ENCODE assay signal across 19 cellular contexts in the genomic region with DNA sequence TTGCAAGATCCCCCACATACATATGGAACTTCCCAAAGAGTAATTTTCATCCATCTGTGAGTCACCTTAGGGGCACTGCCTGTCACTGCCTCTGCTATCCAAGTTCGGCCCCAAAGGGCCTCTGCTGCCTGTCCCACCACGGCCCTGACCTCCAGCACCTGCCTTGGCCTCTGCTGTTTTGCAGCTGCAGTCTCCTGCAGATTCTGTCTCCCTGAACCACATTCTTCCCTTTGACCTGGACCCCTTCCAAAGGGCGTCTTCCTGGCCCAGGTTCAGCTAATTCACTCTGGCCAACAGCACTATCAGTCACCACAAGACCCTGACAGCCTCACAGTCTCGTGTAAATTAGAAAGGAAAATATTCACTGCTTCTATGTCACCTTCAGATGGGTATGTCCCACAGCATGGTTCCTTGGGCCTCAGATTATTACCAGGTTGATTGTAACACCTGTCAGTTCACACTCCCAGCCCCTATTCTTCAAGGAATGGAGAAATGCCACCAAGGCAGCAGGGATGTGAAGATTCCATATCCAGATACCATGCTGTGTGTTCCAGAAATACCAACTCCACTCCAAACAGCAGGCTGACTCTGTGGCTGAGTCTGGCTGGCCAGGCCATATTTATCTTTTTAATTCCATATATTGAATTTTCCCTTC.
DNase-seq lines count a peak whose midpoint lies in the region; ATAC-seq, FAIRE-seq and TF ChIP-seq lines count a peak whose summit lies in the region.
"Had no signal": no experiment of that assay in that cellular context is flagged by ENCODE, and none has a peak within 500 bp of the region (broad histone marks: within the 10 kb centered on the region; RNA-seq: fewer than 3 reads in every experiment).

No MANE protein-coding gene starts in this region.

- CTCF ChIA-PET in HepG2 (lab: Yijun Ruan, JAX; ENCODE audit: low intra/inter-chr PET ratio, low total read pairs): no interaction called here

- TF ChIP-seq EP300 in Ishikawa (IDR thresholded peaks at IDR 0.05; ENCODE audit: borderline replicate concordance): peak; percentile 54
- TF ChIP-seq EP300 in HepG2 (IDR thresholded peaks at IDR 0.05; ENCODE audit: low read depth in 2 of 2, low read length in 2 of 2): no peak
- no peak for TF ChIP-seq EP300 in HepG2 (CRISPR knock-in tag; IDR thresholded peaks at IDR 0.05; ENCODE audit: borderline replicate concordance)

- H2AK5ac ChIP-seq in trophoblast cell (ENCODE audit: low read length): no peak overlapping the region

- H3K4ac ChIP-seq in trophoblast cell (ENCODE audit: low read depth, low read length): no peak overlapping the region

- peaks cover 18% of the 10 kb centered on the region for H3K4me1 ChIP-seq in HepG2 (ENCODE audit: insufficient read depth, low read length)
- H3K4me1 ChIP-seq in trophoblast cell (ENCODE audit: control insufficient read depth in 1 of 2, insufficient read depth in 2 of 2, low read length in 2 of 2): no peaks in the 10 kb centered on the region
- H3K4me1 ChIP-seq: HAP-1 had no signal

- TF ChIP-seq RAD21 in Ishikawa (IDR thresholded peaks at IDR 0.05; ENCODE audit: low read depth): no peak
- no peak for TF ChIP-seq RAD21 in HepG2 (CRISPR knock-in tag; IDR thresholded peaks at IDR 0.05)

- POLR2A ChIA-PET in HepG2 (lab: Yijun Ruan, JAX): no interaction called here

- H4K12ac ChIP-seq in trophoblast cell (ENCODE audit: low read depth, low read length): no peak overlapping the region

- no peak overlapping the region for H3K4me3 Mint-ChIP-seq in activated CD4-positive, alpha-beta T cell treated with anti-CD3 and anti-CD28 coated beads, Interleukin-2, amount 10 ng/mL, durations not matched to agents 24 days and 14 days
- H3K4me3 Mint-ChIP-seq in CD14-positive monocyte: no peak overlapping the region

- no peak for TF ChIP-seq POLR2A in HepG2 (IDR thresholded peaks at IDR 0.05; ENCODE audit: insufficient read depth in 1 of 2, low read depth in 2 of 2, low read length in 2 of 2)

- H3K4me3 ChIP-seq in HepG2 (replicated peaks in 1 of 3; ENCODE audit: insufficient read depth in 1 of 3, low read depth in 2 of 3, low read length in 3 of 3): no peak overlapping the region
- no peak overlapping the region for H3K4me3 ChIP-seq in trophoblast cell (ENCODE audit: low read depth, low read length)
- H3K4me3 ChIP-seq: HAP-1, SK-N-MC had no signal

- H3K4me2 ChIP-seq in HepG2 (ENCODE audit: low read depth, low read length): peak overlapping the region; percentile 10; the same call in 1 of the 2 replicates
- H3K4me2 ChIP-seq in trophoblast cell (ENCODE audit: low read length): no peak overlapping the region

- H3K79me2 ChIP-seq in HepG2 (ENCODE audit: insufficient read depth, low read length) (no peaks in the 10 kb centered on the region), trophoblast cell (ENCODE audit: control insufficient read depth, insufficient read depth, low read length, poor library complexity) (no peaks in the 10 kb centered on the region)

- ATAC-seq in HepG2 (no peak; the same call in 1 of the 3 replicates), GM21390 (IDR thresholded peaks at IDR 0.05; ENCODE audit: unreplicated experiment) (no peak)

- 2% methylated on average over 4 of the region's 4 CpGs for WGBS in HepG2 (ENCODE audit: low lambda C conversion rate)
- WGBS in trophoblast cell (ENCODE audit: extremely low coverage, insufficient coverage, insufficient read length): no CpG with 5 or more reads among the region's 4 CpGs

- no peak overlapping the region for H2AFZ ChIP-seq in HepG2 (ENCODE audit: low read length)
- H2AFZ ChIP-seq in trophoblast cell (ENCODE audit: insufficient read depth, low read length, poor library complexity): no peak overlapping the region

- peak overlapping the region; percentile 57 for H3K27ac ChIP-seq in VCaP
- H3K27ac ChIP-seq in HepG2 (ENCODE audit: extremely low read length, insufficient read depth, low read length): no peak overlapping the region
- no peak overlapping the region for H3K27ac ChIP-seq in trophoblast cell (ENCODE audit: low read depth, low read length)
- H3K27ac ChIP-seq in caudate nucleus (ENCODE audit: low read depth, low read length): no peak overlapping the region
- H3K27ac ChIP-seq: neutrophil, SK-N-MC had no signal

- no peak overlapping the region for H2BK120ac ChIP-seq in trophoblast cell (ENCODE audit: insufficient read depth, low read length, poor library complexity)

- peaks cover 2% of the 10 kb centered on the region for H3K79me1 ChIP-seq in trophoblast cell (ENCODE audit: low read length)

- H3K14ac ChIP-seq in trophoblast cell (ENCODE audit: low read length): no peak overlapping the region

- in situ Hi-C loops in HepG2 (cut with HindIII; ENCODE audit: extremely low pct_ligation_motif_present, low pct_unique_long_range_greater_than_20kb): no loop called here

- H3K23ac ChIP-seq in trophoblast cell (ENCODE audit: low read length): no peak overlapping the region

- no TSS peak for BruUV-seq in HepG2 (replicated peaks; lab: Mats Ljungman, UMichigan)

- H3K9me3 Mint-ChIP-seq in activated CD4-positive, alpha-beta T cell treated with anti-CD3 and anti-CD28 coated beads, Interleukin-2, amount 10 ng/mL, durations not matched to agents 24 days and 14 days: peaks cover 3% of the 10 kb centered on the region
- peaks cover 0 to 7% (median 0%) of the 10 kb centered on the region in 7 donors for H3K9me3 Mint-ChIP-seq in CD14-positive monocyte

- no peak overlapping the region for H3K27ac Mint-ChIP-seq in activated CD4-positive, alpha-beta T cell treated with anti-CD3 and anti-CD28 coated beads, Interleukin-2, amount 10 ng/mL, durations not matched to agents 24 days and 14 days
- no peak overlapping the region for H3K27ac Mint-ChIP-seq in CD14-positive monocyte

- H2BK12ac ChIP-seq in trophoblast cell (ENCODE audit: low read length): no peak overlapping the region

- H2BK5ac ChIP-seq in trophoblast cell (ENCODE audit: low read depth, low read length, poor library complexity): no peak overlapping the region

- DNase-seq in HepG2 (ENCODE audit: low spot score): no peak
- DNase-seq in trophoblast cell: peak; percentile 14 to 74
- DNase-seq in caudate nucleus (lab: John Stamatoyannopoulos, UW): no peak
- no peak for DNase-seq in activated CD4-positive, alpha-beta T cell treated with anti-CD3 and anti-CD28 coated beads, Interleukin-2, amount 10 ng/mL, durations not matched to agents 24 days and 14 days
- DNase-seq in CD14-positive monocyte (ENCODE audit: low spot score): no peak
- DNase-seq: activated effector memory CD4-positive, alpha-beta T cell treated with Interleukin-2 at 50 U/mL for 16 hours; AML-193; cerebellar nuclear complex; COR-L47; effector CD8-positive, alpha-beta T cell; head of caudate nucleus; IMR-90; stimulated activated CD4-positive, alpha-beta T cell treated with anti-CD3 and anti-CD28 coated beads, Interleukin-4, amount 100 ng/mL, for 1 hour had no signal

- no peak for TF ChIP-seq CTCF in VCaP (conservative IDR thresholded peaks at IDR 0.05)
- no peak for TF ChIP-seq CTCF in HepG2 (CRISPR knock-in tag; IDR thresholded peaks at IDR 0.05)
- TF ChIP-seq CTCF in CD14-positive monocyte (IDR thresholded peaks at IDR 0.05): no peak

- no peak overlapping the region for H4K8ac ChIP-seq in trophoblast cell (ENCODE audit: low read depth, low read length)

- H3K9ac ChIP-seq in HepG2 (ENCODE audit: insufficient read depth, low read depth, low read length): no peak overlapping the region
- no peak overlapping the region for H3K9ac ChIP-seq in trophoblast cell (ENCODE audit: low read length)

- no peak overlapping the region for H3K18ac ChIP-seq in trophoblast cell (ENCODE audit: low read length)

- H3K36me3 ChIP-seq in HepG2 (replicated peaks in 1 of 2; ENCODE audit: control insufficient read depth in 1 of 2, insufficient read depth in 2 of 2, low read length in 2 of 2) (no peaks in the 10 kb centered on the region), trophoblast cell (ENCODE audit: control insufficient read depth in 1 of 2, insufficient read depth in 2 of 2, low read length in 2 of 2) (no peaks in the 10 kb centered on the region)
- H3K36me3 ChIP-seq: HAP-1, neutrophil had no signal

- no peaks in the 10 kb centered on the region for H3K27me3 Mint-ChIP-seq in activated CD4-positive, alpha-beta T cell treated with anti-CD3 and anti-CD28 coated beads, Interleukin-2, amount 10 ng/mL, durations not matched to agents 24 days and 14 days
- peaks cover 0 to 2% (median 1%) of the 10 kb centered on the region in 3 donors for H3K27me3 Mint-ChIP-seq in CD14-positive monocyte (ENCODE audit: low read depth in 3 of 3)

- peaks cover 4% of the 10 kb centered on the region in 2 experiments; a peak in 3 of 5 replicates for H3K27me3 ChIP-seq in HepG2 (ENCODE audit: control insufficient read depth in 1 of 2, insufficient read depth in 2 of 2, low read length in 2 of 2)
- H3K27me3 ChIP-seq in trophoblast cell (ENCODE audit: insufficient read depth, low read length): no peaks in the 10 kb centered on the region
- H3K27me3 ChIP-seq: neutrophil had no signal

- H3K4me1 Mint-ChIP-seq in activated CD4-positive, alpha-beta T cell treated with anti-CD3 and anti-CD28 coated beads, Interleukin-2, amount 10 ng/mL, durations not matched to agents 24 days and 14 days: no peaks in the 10 kb centered on the region
- peaks cover 4% of the 10 kb centered on the region for H3K4me1 Mint-ChIP-seq in CD14-positive monocyte

- intact Hi-C loops in HepG2 (cut with micrococcal nuclease; ENCODE audit: unreplicated experiment): no loop called here
- intact Hi-C loops in activated CD4-positive, alpha-beta T cell treated with anti-CD3 and anti-CD28 coated beads, Interleukin-2, amount 10 ng/mL, durations not matched to agents 24 days and 14 days (cut with micrococcal nuclease): no loop called here
- intact Hi-C loops in CD14-positive monocyte (cut with micrococcal nuclease): no loop called here

- H3K9me3 ChIP-seq in HepG2 (ENCODE audit: low read length) (no peaks in the 10 kb centered on the region), trophoblast cell (ENCODE audit: insufficient read depth, low read depth, low read length) (no peaks in the 10 kb centered on the region)
- H3K9me3 ChIP-seq: HAP-1, neutrophil had no signal

- FAIRE-seq in HepG2 (lab: Jason Lieb, UNC): no peak

- no peaks in the 10 kb centered on the region for H4K20me1 ChIP-seq in HepG2 (ENCODE audit: insufficient read depth, low read length)

- H3K36me3 Mint-ChIP-seq in activated CD4-positive, alpha-beta T cell treated with anti-CD3 and anti-CD28 coated beads, Interleukin-2, amount 10 ng/mL, durations not matched to agents 24 days and 14 days (ENCODE audit: low read depth): no peaks in the 10 kb centered on the region
- no peaks in the 10 kb centered on the region for H3K36me3 Mint-ChIP-seq in CD14-positive monocyte

- H4K91ac ChIP-seq in trophoblast cell (ENCODE audit: low read depth, low read length): no peak overlapping the region

TF ChIP-seq in Ishikawa, 13 proteins besides CTCF, POLR2A, EP300 and RAD21 (continues in another document):
- peak; percentile 78 for TF ChIP-seq TCF12 (IDR thresholded peaks at IDR 0.05; ENCODE audit: low read depth)
- no peak for TF ChIP-seq YY1 (IDR thresholded peaks at IDR 0.05; ENCODE audit: low read depth)
- peak; percentile 90 for TF ChIP-seq NFIC (IDR thresholded peaks at IDR 0.05)

TF ChIP-seq in HepG2, 621 proteins besides CTCF, POLR2A, EP300 and RAD21 (continues in another document):
- TF ChIP-seq ZMYM4 (CRISPR knock-in tag; IDR thresholded peaks at IDR 0.05): 0 out of 2 replicates have a peak, but pooled peaks have one; percentile 28
- 0 out of 2 replicates have a peak, but pooled peaks have one; percentile 15 for TF ChIP-seq NR2F6 (IDR thresholded peaks at IDR 0.05)
- no peak for TF ChIP-seq NR2F6 (CRISPR knock-in tag; IDR thresholded peaks at IDR 0.05)

Comparison
In these comparisons a context has a peak if more than half of its experiments do, and no peak if none do; other contexts are left out.
1. DNase-seq: peak in trophoblast cell (2 of 2); none in HepG2 (single experiment), caudate nucleus (0 of 61), activated CD4-positive, alpha-beta T cell treated with anti-CD3 and anti-CD28 coated beads, Interleukin-2, amount 10 ng/mL, durations not matched to agents 24 days and 14 days (single experiment) and CD14-positive monocyte (single experiment).